ENCODE assay signal across 1 cellular context in genomic region chr12:111446631-111447570, GRCh38.
TF ChIP-seq lines count a peak whose summit lies in the region.

No MANE protein-coding gene starts in this region.

TF ChIP-seq in H1, 55 proteins besides CTCF, POLR2A, EP300 and RAD21 (continued from another document):
- TF ChIP-seq HDAC6 (IDR thresholded peaks at IDR 0.05; ENCODE audit: low read depth, low read length) (no peak), POLR2AphosphoS5 (IDR thresholded peaks at IDR 0.05; ENCODE audit: low read depth, low read length) (no peak), EZH2 (IDR thresholded peaks at IDR 0.05; ENCODE audit: low read depth, low read length, severe bottlenecking) (no peak), CREB1 (IDR thresholded peaks at IDR 0.05) (no peak), RBBP5 (IDR thresholded peaks at IDR 0.05; ENCODE audit: borderline replicate concordance, low read depth, low read length) (no peak), CHD1 (IDR thresholded peaks at IDR 0.05; ENCODE audit: low read depth, low read length) (no peak), BCL11A (IDR thresholded peaks at IDR 0.05; ENCODE audit: low read depth in 2 of 2, low read length in 2 of 2) (no peak), SP1 (IDR thresholded peaks at IDR 0.05; ENCODE audit: low read depth, low read length) (no peak)
